In the genomic region with DNA sequence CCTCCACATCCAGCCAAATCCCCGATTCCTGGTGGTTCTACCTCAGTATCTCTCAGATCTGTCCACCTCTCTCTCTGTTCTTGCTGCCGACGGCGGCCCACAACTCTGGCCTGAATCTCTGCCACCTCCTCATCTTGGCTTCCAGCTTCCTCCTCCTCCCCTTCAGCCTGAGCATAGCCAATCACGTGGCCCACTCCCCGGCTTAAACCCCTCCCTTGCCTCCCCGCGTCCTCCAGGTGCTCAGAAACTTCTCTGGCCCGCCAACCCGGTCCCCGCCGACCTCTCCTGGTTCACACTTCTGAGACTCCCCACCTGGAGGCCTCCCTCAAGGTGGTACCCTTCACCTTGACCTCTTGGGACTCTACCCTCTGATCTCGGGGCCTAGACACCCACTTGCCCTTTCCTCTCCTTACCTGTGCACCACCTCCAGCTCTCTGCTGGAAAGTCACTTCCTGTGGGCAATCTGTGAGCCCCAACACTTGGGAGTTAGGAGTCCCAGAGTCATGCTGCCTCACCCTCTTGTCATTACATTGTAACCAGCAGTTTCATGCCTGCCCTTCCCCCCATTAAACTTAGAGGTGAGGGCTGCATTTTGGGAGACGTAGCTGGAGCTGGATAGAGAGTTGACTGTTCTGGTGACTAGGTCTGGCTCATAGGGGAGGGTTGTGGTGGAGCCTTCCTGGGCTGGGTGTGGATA, we compare ENCODE assay signal across 2 cellular contexts.
TF ChIP-seq lines count a peak whose summit lies in the region.

No MANE protein-coding gene starts in this region.

TF ChIP-seq in SK-N-SH, 30 proteins besides CTCF, POLR2A, EP300 and RAD21 (continued from another document):
- TF ChIP-seq, protein P1, sequence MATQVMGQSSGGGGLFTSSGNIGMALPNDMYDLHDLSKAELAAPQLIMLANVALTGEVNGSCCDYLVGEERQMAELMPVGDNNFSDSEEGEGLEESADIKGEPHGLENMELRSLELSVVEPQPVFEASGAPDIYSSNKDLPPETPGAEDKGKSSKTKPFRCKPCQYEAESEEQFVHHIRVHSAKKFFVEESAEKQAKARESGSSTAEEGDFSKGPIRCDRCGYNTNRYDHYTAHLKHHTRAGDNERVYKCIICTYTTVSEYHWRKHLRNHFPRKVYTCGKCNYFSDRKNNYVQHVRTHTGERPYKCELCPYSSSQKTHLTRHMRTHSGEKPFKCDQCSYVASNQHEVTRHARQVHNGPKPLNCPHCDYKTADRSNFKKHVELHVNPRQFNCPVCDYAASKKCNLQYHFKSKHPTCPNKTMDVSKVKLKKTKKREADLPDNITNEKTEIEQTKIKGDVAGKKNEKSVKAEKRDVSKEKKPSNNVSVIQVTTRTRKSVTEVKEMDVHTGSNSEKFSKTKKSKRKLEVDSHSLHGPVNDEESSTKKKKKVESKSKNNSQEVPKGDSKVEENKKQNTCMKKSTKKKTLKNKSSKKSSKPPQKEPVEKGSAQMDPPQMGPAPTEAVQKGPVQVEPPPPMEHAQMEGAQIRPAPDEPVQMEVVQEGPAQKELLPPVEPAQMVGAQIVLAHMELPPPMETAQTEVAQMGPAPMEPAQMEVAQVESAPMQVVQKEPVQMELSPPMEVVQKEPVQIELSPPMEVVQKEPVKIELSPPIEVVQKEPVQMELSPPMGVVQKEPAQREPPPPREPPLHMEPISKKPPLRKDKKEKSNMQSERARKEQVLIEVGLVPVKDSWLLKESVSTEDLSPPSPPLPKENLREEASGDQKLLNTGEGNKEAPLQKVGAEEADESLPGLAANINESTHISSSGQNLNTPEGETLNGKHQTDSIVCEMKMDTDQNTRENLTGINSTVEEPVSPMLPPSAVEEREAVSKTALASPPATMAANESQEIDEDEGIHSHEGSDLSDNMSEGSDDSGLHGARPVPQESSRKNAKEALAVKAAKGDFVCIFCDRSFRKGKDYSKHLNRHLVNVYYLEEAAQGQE (IDR thresholded peaks at IDR 0.05; ENCODE audit: low read depth, low read length) = no peak

TF ChIP-seq in SK-N-SH treated with all-trans-retinoic acid at 6 μM for 48 hours, 23 proteins besides CTCF, POLR2A, EP300 and RAD21 (continued from another document):
- TF ChIP-seq BACH2 (CRISPR knock-in tag; IDR thresholded peaks at IDR 0.05; ENCODE audit: borderline replicate concordance) (no peak), ZFP30 (CRISPR knock-in tag; IDR thresholded peaks at IDR 0.05) (no peak), ZFP3 (CRISPR knock-in tag; IDR thresholded peaks at IDR 0.05) (no peak), TOX (CRISPR knock-in tag; IDR thresholded peaks at IDR 0.05; ENCODE audit: borderline replicate concordance) (no peak), RARB (CRISPR knock-in tag; IDR thresholded peaks at IDR 0.05) (no peak), ZNF565 (CRISPR knock-in tag; conservative IDR thresholded peaks at IDR 0.05; ENCODE audit: low read depth) (no peak), ZNF70 (CRISPR knock-in tag; IDR thresholded peaks at IDR 0.05) (no peak), TCF4 (CRISPR knock-in tag; IDR thresholded peaks at IDR 0.05; ENCODE audit: borderline replicate concordance) (no peak), PPARA (CRISPR knock-in tag; IDR thresholded peaks at IDR 0.05; ENCODE audit: borderline replicate concordance) (no peak), CSDC2 (CRISPR knock-in tag; IDR thresholded peaks at IDR 0.05) (no peak), CREB5 (CRISPR knock-in tag; IDR thresholded peaks at IDR 0.05; ENCODE audit: low read depth) (no peak), ARNTL (CRISPR knock-in tag; IDR thresholded peaks at IDR 0.05; ENCODE audit: borderline replicate concordance, low read depth) (no peak), ZC3H10 (CRISPR knock-in tag; IDR thresholded peaks at IDR 0.05) (no peak)
- TF ChIP-seq, protein P2, sequence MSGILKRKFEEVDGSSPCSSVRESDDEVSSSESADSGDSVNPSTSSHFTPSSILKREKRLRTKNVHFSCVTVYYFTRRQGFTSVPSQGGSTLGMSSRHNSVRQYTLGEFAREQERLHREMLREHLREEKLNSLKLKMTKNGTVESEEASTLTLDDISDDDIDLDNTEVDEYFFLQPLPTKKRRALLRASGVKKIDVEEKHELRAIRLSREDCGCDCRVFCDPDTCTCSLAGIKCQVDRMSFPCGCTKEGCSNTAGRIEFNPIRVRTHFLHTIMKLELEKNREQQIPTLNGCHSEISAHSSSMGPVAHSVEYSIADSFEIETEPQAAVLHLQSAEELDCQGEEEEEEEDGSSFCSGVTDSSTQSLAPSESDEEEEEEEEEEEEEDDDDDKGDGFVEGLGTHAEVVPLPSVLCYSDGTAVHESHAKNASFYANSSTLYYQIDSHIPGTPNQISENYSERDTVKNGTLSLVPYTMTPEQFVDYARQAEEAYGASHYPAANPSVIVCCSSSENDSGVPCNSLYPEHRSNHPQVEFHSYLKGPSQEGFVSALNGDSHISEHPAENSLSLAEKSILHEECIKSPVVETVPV (CRISPR knock-in tag; IDR thresholded peaks at IDR 0.05) = no peak
- TF ChIP-seq, protein P3, sequence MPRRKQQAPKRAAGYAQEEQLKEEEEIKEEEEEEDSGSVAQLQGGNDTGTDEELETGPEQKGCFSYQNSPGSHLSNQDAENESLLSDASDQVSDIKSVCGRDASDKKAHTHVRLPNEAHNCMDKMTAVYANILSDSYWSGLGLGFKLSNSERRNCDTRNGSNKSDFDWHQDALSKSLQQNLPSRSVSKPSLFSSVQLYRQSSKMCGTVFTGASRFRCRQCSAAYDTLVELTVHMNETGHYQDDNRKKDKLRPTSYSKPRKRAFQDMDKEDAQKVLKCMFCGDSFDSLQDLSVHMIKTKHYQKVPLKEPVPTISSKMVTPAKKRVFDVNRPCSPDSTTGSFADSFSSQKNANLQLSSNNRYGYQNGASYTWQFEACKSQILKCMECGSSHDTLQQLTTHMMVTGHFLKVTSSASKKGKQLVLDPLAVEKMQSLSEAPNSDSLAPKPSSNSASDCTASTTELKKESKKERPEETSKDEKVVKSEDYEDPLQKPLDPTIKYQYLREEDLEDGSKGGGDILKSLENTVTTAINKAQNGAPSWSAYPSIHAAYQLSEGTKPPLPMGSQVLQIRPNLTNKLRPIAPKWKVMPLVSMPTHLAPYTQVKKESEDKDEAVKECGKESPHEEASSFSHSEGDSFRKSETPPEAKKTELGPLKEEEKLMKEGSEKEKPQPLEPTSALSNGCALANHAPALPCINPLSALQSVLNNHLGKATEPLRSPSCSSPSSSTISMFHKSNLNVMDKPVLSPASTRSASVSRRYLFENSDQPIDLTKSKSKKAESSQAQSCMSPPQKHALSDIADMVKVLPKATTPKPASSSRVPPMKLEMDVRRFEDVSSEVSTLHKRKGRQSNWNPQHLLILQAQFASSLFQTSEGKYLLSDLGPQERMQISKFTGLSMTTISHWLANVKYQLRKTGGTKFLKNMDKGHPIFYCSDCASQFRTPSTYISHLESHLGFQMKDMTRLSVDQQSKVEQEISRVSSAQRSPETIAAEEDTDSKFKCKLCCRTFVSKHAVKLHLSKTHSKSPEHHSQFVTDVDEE (CRISPR knock-in tag; IDR thresholded peaks at IDR 0.05) = no peak
